In genomic region chr17:58699771-58700170, GRCh38 we compare ENCODE assay signal across 2 cellular contexts.
TF ChIP-seq lines count a peak whose summit lies in the region.

No MANE protein-coding gene starts in this region.

TF ChIP-seq in HepG2, 621 proteins besides CTCF, POLR2A, EP300 and RAD21:
- 0 out of 2 replicates have a peak, but pooled peaks have one; percentile 9 for TF ChIP-seq CEBPG (CRISPR knock-in tag; IDR thresholded peaks at IDR 0.05)
- no peak for TF ChIP-seq PTBP1 (IDR thresholded peaks at IDR 0.05; ENCODE audit: low read depth, low read length, poor library complexity, severe bottlenecking)

TF ChIP-seq in K562, 482 proteins besides CTCF, POLR2A, EP300 and RAD21:
- no peak for TF ChIP-seq ARID2 (IDR thresholded peaks at IDR 0.05)
- no peak for TF ChIP-seq POU5F1 (IDR thresholded peaks at IDR 0.05; ENCODE audit: borderline replicate concordance, low read depth, low read length, partially characterized antibody)
- TF ChIP-seq ZBTB11 (CRISPR knock-in tag; IDR thresholded peaks at IDR 0.05) = peak in 1 of 3 experiments; percentile 30; a peak in 1 of 6 replicates
- peak; percentile 44 for TF ChIP-seq EWSR1 (IDR thresholded peaks at IDR 0.05; ENCODE audit: borderline replicate concordance, low read depth, partially characterized antibody)
- TF ChIP-seq ARID3B (CRISPR knock-in tag; IDR thresholded peaks at IDR 0.05; ENCODE audit: borderline replicate concordance) = no peak
- TF ChIP-seq TCF7 (IDR thresholded peaks at IDR 0.05; ENCODE audit: borderline replicate concordance) = no peak
- TF ChIP-seq THRAP3 (IDR thresholded peaks at IDR 0.05; ENCODE audit: borderline replicate concordance) = no peak
- TF ChIP-seq XRCC4 (IDR thresholded peaks at IDR 0.05; ENCODE audit: extremely low read depth, insufficient read depth, insufficient read length) = no peak
